Comparison of ENCODE assay signal across 1 cellular context in genomic region chr1:156146006-156146748, GRCh38.
TF ChIP-seq lines count a peak whose summit lies in the region.

No MANE protein-coding gene starts in this region.

TF ChIP-seq in GM12878, 131 proteins besides CTCF, POLR2A, EP300 and RAD21 (continued from another document and continues in another):
- TF ChIP-seq, protein P1, sequence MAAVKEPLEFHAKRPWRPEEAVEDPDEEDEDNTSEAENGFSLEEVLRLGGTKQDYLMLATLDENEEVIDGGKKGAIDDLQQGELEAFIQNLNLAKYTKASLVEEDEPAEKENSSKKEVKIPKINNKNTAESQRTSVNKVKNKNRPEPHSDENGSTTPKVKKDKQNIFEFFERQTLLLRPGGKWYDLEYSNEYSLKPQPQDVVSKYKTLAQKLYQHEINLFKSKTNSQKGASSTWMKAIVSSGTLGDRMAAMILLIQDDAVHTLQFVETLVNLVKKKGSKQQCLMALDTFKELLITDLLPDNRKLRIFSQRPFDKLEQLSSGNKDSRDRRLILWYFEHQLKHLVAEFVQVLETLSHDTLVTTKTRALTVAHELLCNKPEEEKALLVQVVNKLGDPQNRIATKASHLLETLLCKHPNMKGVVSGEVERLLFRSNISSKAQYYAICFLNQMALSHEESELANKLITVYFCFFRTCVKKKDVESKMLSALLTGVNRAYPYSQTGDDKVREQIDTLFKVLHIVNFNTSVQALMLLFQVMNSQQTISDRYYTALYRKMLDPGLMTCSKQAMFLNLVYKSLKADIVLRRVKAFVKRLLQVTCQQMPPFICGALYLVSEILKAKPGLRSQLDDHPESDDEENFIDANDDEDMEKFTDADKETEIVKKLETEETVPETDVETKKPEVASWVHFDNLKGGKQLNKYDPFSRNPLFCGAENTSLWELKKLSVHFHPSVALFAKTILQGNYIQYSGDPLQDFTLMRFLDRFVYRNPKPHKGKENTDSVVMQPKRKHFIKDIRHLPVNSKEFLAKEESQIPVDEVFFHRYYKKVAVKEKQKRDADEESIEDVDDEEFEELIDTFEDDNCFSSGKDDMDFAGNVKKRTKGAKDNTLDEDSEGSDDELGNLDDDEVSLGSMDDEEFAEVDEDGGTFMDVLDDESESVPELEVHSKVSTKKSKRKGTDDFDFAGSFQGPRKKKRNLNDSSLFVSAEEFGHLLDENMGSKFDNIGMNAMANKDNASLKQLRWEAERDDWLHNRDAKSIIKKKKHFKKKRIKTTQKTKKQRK (IDR thresholded peaks at IDR 0.05; ENCODE audit: low read depth, low read length) = no peak
- TF ChIP-seq RB1 (IDR thresholded peaks at IDR 0.05; ENCODE audit: borderline replicate concordance) (0 out of 2 replicates have a peak, but pooled peaks have one; percentile 39), NFYA (IDR thresholded peaks at IDR 0.05; ENCODE audit: borderline replicate concordance, low read depth, low read length) (no peak), KLF5 (IDR thresholded peaks at IDR 0.05; ENCODE audit: partially characterized antibody) (no peak), SREBF2 (IDR thresholded peaks at IDR 0.05; ENCODE audit: low read length) (no peak), PRDM15 (CRISPR knock-in tag; IDR thresholded peaks at IDR 0.05) (no peak), POU2F2 (IDR thresholded peaks at IDR 0.05; ENCODE audit: borderline replicate concordance, low read depth, low read length) (0 out of 3 replicates have a peak, but pooled peaks have one; percentile 4), SMARCA5 (IDR thresholded peaks at IDR 0.05) (peak; percentile 56; the same call in 1 of the 2 replicates), TAF1 (IDR thresholded peaks at IDR 0.05; ENCODE audit: borderline replicate concordance, low read depth, low read length) (no peak), NBN (IDR thresholded peaks at IDR 0.05) (peak; percentile 45; the same call in 1 of the 2 replicates), ZBTB40 (IDR thresholded peaks at IDR 0.05; ENCODE audit: borderline replicate concordance) (no peak), TCF7 (IDR thresholded peaks at IDR 0.05; ENCODE audit: borderline replicate concordance) (no peak), MEF2B (IDR thresholded peaks at IDR 0.05; ENCODE audit: partially characterized antibody, poor library complexity, severe bottlenecking) (peak; percentile 25), ELK1 (IDR thresholded peaks at IDR 0.05; ENCODE audit: low read depth, low read length) (no peak), BMI1 (IDR thresholded peaks at IDR 0.05; ENCODE audit: borderline replicate concordance) (no peak), CHD4 (IDR thresholded peaks at IDR 0.05) (no peak), MEF2A (IDR thresholded peaks at IDR 0.05; ENCODE audit: insufficient read depth, low read depth, low read length) (0 out of 2 replicates have a peak, but pooled peaks have one; percentile 38), CBFB (IDR thresholded peaks at IDR 0.05; ENCODE audit: low read depth) (0 out of 2 replicates have a peak, but pooled peaks have one; percentile 34), IKZF1 (conservative IDR thresholded peaks at IDR 0.05) (peak; percentile 55), BACH1 (IDR thresholded peaks at IDR 0.05; ENCODE audit: borderline replicate concordance) (no peak), EZH2 (IDR thresholded peaks at IDR 0.05; ENCODE audit: borderline replicate concordance, control insufficient read depth, low read depth, low read length) (no peak), SMC3 (IDR thresholded peaks at IDR 0.05; ENCODE audit: borderline replicate concordance, low read length) (peak; percentile 91), YY1 (IDR thresholded peaks at IDR 0.05; ENCODE audit: low read depth, low read length) (peak; percentile 63; the same call in 1 of the 2 replicates), EED (IDR thresholded peaks at IDR 0.05; ENCODE audit: low read depth) (peak; percentile 28; the same call in 1 of the 2 replicates), ESRRA (IDR thresholded peaks at IDR 0.05; ENCODE audit: low read length) (no peak), IKZF2 (IDR thresholded peaks at IDR 0.05) (peak; percentile 49 to 53; a peak in 3 of 4 replicates), ZNF274 (IDR thresholded peaks at IDR 0.05; ENCODE audit: insufficient read depth, insufficient read length) (no peak), SKIL (IDR thresholded peaks at IDR 0.05; ENCODE audit: low read depth, poor library complexity, severe bottlenecking) (peak; percentile 48), BHLHE40 (IDR thresholded peaks at IDR 0.05; ENCODE audit: borderline replicate concordance in 1 of 2, low read depth in 2 of 2, low read length in 1 of 2) (peak; percentile 72 to 82; a peak in 2 of 4 replicates), PAX8 (IDR thresholded peaks at IDR 0.05) (no peak), MTA2 (IDR thresholded peaks at IDR 0.05; ENCODE audit: low read depth) (no peak), SPI1 (IDR thresholded peaks at IDR 0.05; ENCODE audit: borderline replicate concordance, insufficient read depth, low read depth, low read length) (no peak), TBL1XR1 (IDR thresholded peaks at IDR 0.05; ENCODE audit: low read depth, low read length) (0 out of 2 replicates have a peak, but pooled peaks have one; percentile 21), FOXM1 (IDR thresholded peaks at IDR 0.05; ENCODE audit: low read depth, low read length) (no peak)
- TF ChIP-seq, protein P2, sequence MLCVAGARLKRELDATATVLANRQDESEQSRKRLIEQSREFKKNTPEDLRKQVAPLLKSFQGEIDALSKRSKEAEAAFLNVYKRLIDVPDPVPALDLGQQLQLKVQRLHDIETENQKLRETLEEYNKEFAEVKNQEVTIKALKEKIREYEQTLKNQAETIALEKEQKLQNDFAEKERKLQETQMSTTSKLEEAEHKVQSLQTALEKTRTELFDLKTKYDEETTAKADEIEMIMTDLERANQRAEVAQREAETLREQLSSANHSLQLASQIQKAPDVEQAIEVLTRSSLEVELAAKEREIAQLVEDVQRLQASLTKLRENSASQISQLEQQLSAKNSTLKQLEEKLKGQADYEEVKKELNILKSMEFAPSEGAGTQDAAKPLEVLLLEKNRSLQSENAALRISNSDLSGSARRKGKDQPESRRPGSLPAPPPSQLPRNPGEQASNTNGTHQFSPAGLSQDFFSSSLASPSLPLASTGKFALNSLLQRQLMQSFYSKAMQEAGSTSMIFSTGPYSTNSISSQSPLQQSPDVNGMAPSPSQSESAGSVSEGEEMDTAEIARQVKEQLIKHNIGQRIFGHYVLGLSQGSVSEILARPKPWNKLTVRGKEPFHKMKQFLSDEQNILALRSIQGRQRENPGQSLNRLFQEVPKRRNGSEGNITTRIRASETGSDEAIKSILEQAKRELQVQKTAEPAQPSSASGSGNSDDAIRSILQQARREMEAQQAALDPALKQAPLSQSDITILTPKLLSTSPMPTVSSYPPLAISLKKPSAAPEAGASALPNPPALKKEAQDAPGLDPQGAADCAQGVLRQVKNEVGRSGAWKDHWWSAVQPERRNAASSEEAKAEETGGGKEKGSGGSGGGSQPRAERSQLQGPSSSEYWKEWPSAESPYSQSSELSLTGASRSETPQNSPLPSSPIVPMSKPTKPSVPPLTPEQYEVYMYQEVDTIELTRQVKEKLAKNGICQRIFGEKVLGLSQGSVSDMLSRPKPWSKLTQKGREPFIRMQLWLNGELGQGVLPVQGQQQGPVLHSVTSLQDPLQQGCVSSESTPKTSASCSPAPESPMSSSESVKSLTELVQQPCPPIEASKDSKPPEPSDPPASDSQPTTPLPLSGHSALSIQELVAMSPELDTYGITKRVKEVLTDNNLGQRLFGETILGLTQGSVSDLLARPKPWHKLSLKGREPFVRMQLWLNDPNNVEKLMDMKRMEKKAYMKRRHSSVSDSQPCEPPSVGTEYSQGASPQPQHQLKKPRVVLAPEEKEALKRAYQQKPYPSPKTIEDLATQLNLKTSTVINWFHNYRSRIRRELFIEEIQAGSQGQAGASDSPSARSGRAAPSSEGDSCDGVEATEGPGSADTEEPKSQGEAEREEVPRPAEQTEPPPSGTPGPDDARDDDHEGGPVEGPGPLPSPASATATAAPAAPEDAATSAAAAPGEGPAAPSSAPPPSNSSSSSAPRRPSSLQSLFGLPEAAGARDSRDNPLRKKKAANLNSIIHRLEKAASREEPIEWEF (IDR thresholded peaks at IDR 0.05; ENCODE audit: insufficient replicate concordance, low read depth, low read length) = no peak
- TF ChIP-seq, protein P3, sequence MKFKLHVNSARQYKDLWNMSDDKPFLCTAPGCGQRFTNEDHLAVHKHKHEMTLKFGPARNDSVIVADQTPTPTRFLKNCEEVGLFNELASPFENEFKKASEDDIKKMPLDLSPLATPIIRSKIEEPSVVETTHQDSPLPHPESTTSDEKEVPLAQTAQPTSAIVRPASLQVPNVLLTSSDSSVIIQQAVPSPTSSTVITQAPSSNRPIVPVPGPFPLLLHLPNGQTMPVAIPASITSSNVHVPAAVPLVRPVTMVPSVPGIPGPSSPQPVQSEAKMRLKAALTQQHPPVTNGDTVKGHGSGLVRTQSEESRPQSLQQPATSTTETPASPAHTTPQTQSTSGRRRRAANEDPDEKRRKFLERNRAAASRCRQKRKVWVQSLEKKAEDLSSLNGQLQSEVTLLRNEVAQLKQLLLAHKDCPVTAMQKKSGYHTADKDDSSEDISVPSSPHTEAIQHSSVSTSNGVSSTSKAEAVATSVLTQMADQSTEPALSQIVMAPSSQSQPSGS (IDR thresholded peaks at IDR 0.05; ENCODE audit: low read length) = no peak
